3 cellular contexts compared by ENCODE assay signal in the genomic region with DNA sequence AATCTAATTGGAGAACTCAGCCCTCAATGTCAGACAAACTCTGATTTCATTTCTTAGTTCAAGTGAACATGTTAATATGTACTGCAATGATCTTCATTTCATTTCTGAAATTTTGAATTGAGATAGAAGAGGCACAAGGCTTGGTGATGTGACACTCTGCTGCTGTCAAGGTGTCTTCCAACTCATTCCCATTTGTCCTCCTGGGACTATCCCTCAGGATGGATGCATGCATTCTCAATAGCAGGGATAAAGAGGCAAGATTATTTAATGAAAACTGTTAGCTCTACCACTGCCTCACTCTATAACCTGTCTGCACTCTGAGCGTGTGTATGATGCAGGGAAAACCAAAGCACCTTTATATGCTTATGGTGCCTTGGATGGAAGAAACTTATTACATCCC.
TF ChIP-seq lines count a peak whose summit lies in the region.

No MANE protein-coding gene starts in this region.

TF ChIP-seq in A549, 52 proteins besides CTCF, POLR2A, EP300 and RAD21 (continued from another document):
- TF ChIP-seq EHF (CRISPR knock-in tag; IDR thresholded peaks at IDR 0.05) (no peak), ATOH8 (CRISPR knock-in tag; IDR thresholded peaks at IDR 0.05; ENCODE audit: low read depth) (no peak), JUNB (IDR thresholded peaks at IDR 0.05) (no peak), NFE2L2 (conservative IDR thresholded peaks at IDR 0.05; ENCODE audit: low read length) (no peak), CBX2 (IDR thresholded peaks at IDR 0.05; ENCODE audit: borderline replicate concordance, low read depth) (no peak), MYC (IDR thresholded peaks at IDR 0.05; ENCODE audit: borderline replicate concordance, low read length) (no peak), REST (IDR thresholded peaks at IDR 0.05) (no peak), FOSB (CRISPR knock-in tag; IDR thresholded peaks at IDR 0.05) (no peak)

TF ChIP-seq in GM23338, 12 proteins besides CTCF, POLR2A, EP300 and RAD21 (continued from another document):
- TF ChIP-seq ETS1 (IDR thresholded peaks at IDR 0.05) (no peak), POLR2AphosphoS5 (IDR thresholded peaks at IDR 0.05; ENCODE audit: low read depth) (no peak)

TF ChIP-seq in IMR-90, 13 proteins besides CTCF, POLR2A, EP300 and RAD21 (continued from another document):
- TF ChIP-seq MAZ (IDR thresholded peaks at IDR 0.05; ENCODE audit: borderline replicate concordance, low read depth, low read length), result no peak
- no peak for TF ChIP-seq MXI1 (IDR thresholded peaks at IDR 0.05; ENCODE audit: borderline replicate concordance, low read depth, low read length)
- no peak for TF ChIP-seq ELK1 (IDR thresholded peaks at IDR 0.05; ENCODE audit: borderline replicate concordance, low read depth, low read length)
- TF ChIP-seq FOS (IDR thresholded peaks at IDR 0.05; ENCODE audit: low read depth, low read length), result no peak
- TF ChIP-seq RFX5 (IDR thresholded peaks at IDR 0.05; ENCODE audit: low read depth, low read length), result no peak
- TF ChIP-seq BHLHE40 (IDR thresholded peaks at IDR 0.05; ENCODE audit: low read depth, low read length), result no peak
- TF ChIP-seq CHD1 (IDR thresholded peaks at IDR 0.05; ENCODE audit: low read depth, low read length), result no peak
- no peak for TF ChIP-seq SMC3 (IDR thresholded peaks at IDR 0.05; ENCODE audit: low read depth, low read length)
- no peak for TF ChIP-seq CEBPB (IDR thresholded peaks at IDR 0.05; ENCODE audit: low read depth, low read length)
- no peak for TF ChIP-seq USF2 (IDR thresholded peaks at IDR 0.05; ENCODE audit: low read depth, low read length)
- TF ChIP-seq NFE2L2 (IDR thresholded peaks at IDR 0.05; ENCODE audit: low read depth, low read length), result no peak
